1 cellular context compared by ENCODE assay signal in the genomic region with DNA sequence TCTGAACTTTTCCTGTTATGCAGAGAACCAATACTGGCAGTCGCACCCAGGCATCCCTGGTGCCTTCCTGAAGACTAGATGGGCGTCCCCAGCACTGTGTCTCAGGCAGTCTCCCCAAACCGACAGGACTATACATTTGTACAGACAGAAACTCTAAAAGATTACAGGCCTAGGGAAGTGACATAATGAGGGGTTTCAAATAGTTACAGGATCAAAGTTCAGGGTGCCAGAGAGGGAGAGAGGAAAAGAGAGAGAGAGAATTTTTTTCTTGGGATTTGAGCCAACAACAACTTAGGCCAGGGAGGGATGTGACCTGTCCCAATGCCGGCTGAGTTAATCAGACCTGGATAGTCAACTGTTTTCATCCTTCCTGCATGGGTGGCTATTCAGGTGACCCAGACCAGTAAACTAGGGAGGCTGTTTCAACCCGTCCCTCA.
TF ChIP-seq lines count a peak whose summit lies in the region.

No MANE protein-coding gene starts in this region.

TF ChIP-seq in HepG2, 621 proteins besides CTCF, POLR2A, EP300 and RAD21 (continued from another document and continues in another):
- TF ChIP-seq ATF5 (CRISPR knock-in tag; IDR thresholded peaks at IDR 0.05; ENCODE audit: low read depth): no peak
- TF ChIP-seq TBX3 (IDR thresholded peaks at IDR 0.05; ENCODE audit: borderline replicate concordance): no peak
- TF ChIP-seq, protein P1, sequence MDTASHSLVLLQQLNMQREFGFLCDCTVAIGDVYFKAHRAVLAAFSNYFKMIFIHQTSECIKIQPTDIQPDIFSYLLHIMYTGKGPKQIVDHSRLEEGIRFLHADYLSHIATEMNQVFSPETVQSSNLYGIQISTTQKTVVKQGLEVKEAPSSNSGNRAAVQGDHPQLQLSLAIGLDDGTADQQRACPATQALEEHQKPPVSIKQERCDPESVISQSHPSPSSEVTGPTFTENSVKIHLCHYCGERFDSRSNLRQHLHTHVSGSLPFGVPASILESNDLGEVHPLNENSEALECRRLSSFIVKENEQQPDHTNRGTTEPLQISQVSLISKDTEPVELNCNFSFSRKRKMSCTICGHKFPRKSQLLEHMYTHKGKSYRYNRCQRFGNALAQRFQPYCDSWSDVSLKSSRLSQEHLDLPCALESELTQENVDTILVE (CRISPR knock-in tag; IDR thresholded peaks at IDR 0.05): no peak
- no peak for TF ChIP-seq ZNF12 (CRISPR knock-in tag; IDR thresholded peaks at IDR 0.05)
- TF ChIP-seq RCOR2 (CRISPR knock-in tag; IDR thresholded peaks at IDR 0.05): peak; percentile 36; the same call in 1 of the 2 replicates
- TF ChIP-seq ZNF207 (IDR thresholded peaks at IDR 0.05; ENCODE audit: borderline replicate concordance): no peak
- TF ChIP-seq HNRNPLL (IDR thresholded peaks at IDR 0.05; ENCODE audit: low read depth, low read length, poor library complexity, severe bottlenecking): no peak
- TF ChIP-seq, protein P2, sequence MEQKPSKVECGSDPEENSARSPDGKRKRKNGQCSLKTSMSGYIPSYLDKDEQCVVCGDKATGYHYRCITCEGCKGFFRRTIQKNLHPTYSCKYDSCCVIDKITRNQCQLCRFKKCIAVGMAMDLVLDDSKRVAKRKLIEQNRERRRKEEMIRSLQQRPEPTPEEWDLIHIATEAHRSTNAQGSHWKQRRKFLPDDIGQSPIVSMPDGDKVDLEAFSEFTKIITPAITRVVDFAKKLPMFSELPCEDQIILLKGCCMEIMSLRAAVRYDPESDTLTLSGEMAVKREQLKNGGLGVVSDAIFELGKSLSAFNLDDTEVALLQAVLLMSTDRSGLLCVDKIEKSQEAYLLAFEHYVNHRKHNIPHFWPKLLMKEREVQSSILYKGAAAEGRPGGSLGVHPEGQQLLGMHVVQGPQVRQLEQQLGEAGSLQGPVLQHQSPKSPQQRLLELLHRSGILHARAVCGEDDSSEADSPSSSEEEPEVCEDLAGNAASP (CRISPR knock-in tag; IDR thresholded peaks at IDR 0.05; ENCODE audit: borderline replicate concordance): no peak
- TF ChIP-seq ISL2 (CRISPR knock-in tag; IDR thresholded peaks at IDR 0.05): peak; percentile 67; the same call in 1 of the 2 replicates
- peak; percentile 71; the same call in 1 of the 2 replicates for TF ChIP-seq SOX5 (CRISPR knock-in tag; IDR thresholded peaks at IDR 0.05; ENCODE audit: borderline replicate concordance)
- peak; percentile 45; the same call in 1 of the 2 replicates for TF ChIP-seq MIXL1 (CRISPR knock-in tag; IDR thresholded peaks at IDR 0.05)
- TF ChIP-seq TOPORS (CRISPR knock-in tag; IDR thresholded peaks at IDR 0.05): no peak
- no peak for TF ChIP-seq CCDC6 (CRISPR knock-in tag; IDR thresholded peaks at IDR 0.05)
- TF ChIP-seq ZC3H13 (CRISPR knock-in tag; IDR thresholded peaks at IDR 0.05): no peak
- peak; percentile 43; the same call in 1 of the 2 replicates for TF ChIP-seq FOXP4 (CRISPR knock-in tag; IDR thresholded peaks at IDR 0.05)
- TF ChIP-seq NPAS2 (CRISPR knock-in tag; IDR thresholded peaks at IDR 0.05; ENCODE audit: borderline replicate concordance): no peak
- TF ChIP-seq ZNF629 (CRISPR knock-in tag; conservative IDR thresholded peaks at IDR 0.05): no peak
- TF ChIP-seq FOXP1 (IDR thresholded peaks at IDR 0.05): no peak
- TF ChIP-seq FOXP1 (CRISPR knock-in tag; IDR thresholded peaks at IDR 0.05): peak; percentile 24; the same call in 1 of the 2 replicates
- TF ChIP-seq ZNF362 (CRISPR knock-in tag; IDR thresholded peaks at IDR 0.05; ENCODE audit: borderline replicate concordance): peak; percentile 79; the same call in 1 of the 2 replicates
- TF ChIP-seq RBM39 (IDR thresholded peaks at IDR 0.05; ENCODE audit: low read depth, low read length, poor library complexity, severe bottlenecking): no peak
- TF ChIP-seq ZNF720 (CRISPR knock-in tag; IDR thresholded peaks at IDR 0.05): no peak
- TF ChIP-seq ZNF557 (CRISPR knock-in tag; IDR thresholded peaks at IDR 0.05): no peak
- TF ChIP-seq TRIM24 (CRISPR knock-in tag; IDR thresholded peaks at IDR 0.05): no peak
- TF ChIP-seq PPARG (CRISPR knock-in tag; conservative IDR thresholded peaks at IDR 0.05): no peak
- no peak for TF ChIP-seq RBAK (CRISPR knock-in tag; IDR thresholded peaks at IDR 0.05)
- TF ChIP-seq ZNF331 (CRISPR knock-in tag; IDR thresholded peaks at IDR 0.05): peak; percentile 20; the same call in 1 of the 2 replicates
- no peak for TF ChIP-seq SUZ12 (IDR thresholded peaks at IDR 0.05; ENCODE audit: low read depth, low read length)
- no peak for TF ChIP-seq SP140L (CRISPR knock-in tag; IDR thresholded peaks at IDR 0.05; ENCODE audit: borderline replicate concordance)
- no peak for TF ChIP-seq ZNF180 (CRISPR knock-in tag; IDR thresholded peaks at IDR 0.05; ENCODE audit: borderline replicate concordance, low read depth)
- no peak for TF ChIP-seq PLSCR1 (CRISPR knock-in tag; IDR thresholded peaks at IDR 0.05; ENCODE audit: borderline replicate concordance)
- no peak for TF ChIP-seq ZNF468 (CRISPR knock-in tag; IDR thresholded peaks at IDR 0.05)
- TF ChIP-seq THAP11 (CRISPR knock-in tag; IDR thresholded peaks at IDR 0.05): peak; percentile 35
- no peak for TF ChIP-seq SOX13 (IDR thresholded peaks at IDR 0.05)
- TF ChIP-seq SOX13 (CRISPR knock-in tag; conservative IDR thresholded peaks at IDR 0.05 in 1 of 2, IDR thresholded peaks at IDR 0.05 in 1 of 2): peak in 1 of 2 experiments; percentile 53; a peak in 1 of 4 replicates
- no peak for TF ChIP-seq ZNF598 (CRISPR knock-in tag; IDR thresholded peaks at IDR 0.05; ENCODE audit: borderline replicate concordance)
- peak; percentile 40; the same call in 1 of the 2 replicates for TF ChIP-seq BCL6 (CRISPR knock-in tag; IDR thresholded peaks at IDR 0.05)
- TF ChIP-seq POLR2G (IDR thresholded peaks at IDR 0.05; ENCODE audit: low read depth, low read length): 0 out of 2 replicates have a peak, but pooled peaks have one; percentile 23
- TF ChIP-seq BHLHE40 (IDR thresholded peaks at IDR 0.05; ENCODE audit: low read length): no peak
- no peak; the same call in 1 of the 2 replicates for TF ChIP-seq ZFAT (CRISPR knock-in tag; conservative IDR thresholded peaks at IDR 0.05)
- no peak for TF ChIP-seq FLYWCH1 (CRISPR knock-in tag; IDR thresholded peaks at IDR 0.05)
- no peak for TF ChIP-seq PREB (CRISPR knock-in tag; IDR thresholded peaks at IDR 0.05)
- no peak for TF ChIP-seq CENPX (CRISPR knock-in tag; IDR thresholded peaks at IDR 0.05)
- no peak for TF ChIP-seq ZNF547 (CRISPR knock-in tag; IDR thresholded peaks at IDR 0.05)
- peak; percentile 38 for TF ChIP-seq CEBPG (CRISPR knock-in tag; IDR thresholded peaks at IDR 0.05)
- TF ChIP-seq, protein P3, sequence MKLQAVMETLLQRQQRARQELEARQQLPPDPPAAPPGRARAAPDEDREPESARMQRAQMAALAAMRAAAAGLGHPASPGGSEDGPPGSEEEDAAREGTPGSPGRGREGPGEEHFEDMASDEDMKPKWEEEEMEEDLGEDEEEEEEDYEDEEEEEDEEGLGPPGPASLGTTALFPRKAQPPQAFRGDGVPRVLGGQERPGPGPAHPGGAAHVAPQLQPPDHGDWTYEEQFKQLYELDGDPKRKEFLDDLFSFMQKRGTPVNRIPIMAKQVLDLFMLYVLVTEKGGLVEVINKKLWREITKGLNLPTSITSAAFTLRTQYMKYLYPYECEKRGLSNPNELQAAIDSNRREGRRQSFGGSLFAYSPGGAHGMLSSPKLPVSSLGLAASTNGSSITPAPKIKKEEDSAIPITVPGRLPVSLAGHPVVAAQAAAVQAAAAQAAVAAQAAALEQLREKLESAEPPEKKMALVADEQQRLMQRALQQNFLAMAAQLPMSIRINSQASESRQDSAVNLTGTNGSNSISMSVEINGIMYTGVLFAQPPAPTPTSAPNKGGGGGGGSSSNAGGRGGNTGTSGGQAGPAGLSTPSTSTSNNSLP (IDR thresholded peaks at IDR 0.05; ENCODE audit: low read depth, low read length): no peak
- no peak for TF ChIP-seq BRF2 (CRISPR knock-in tag; IDR thresholded peaks at IDR 0.05)
- TF ChIP-seq YEATS4 (CRISPR knock-in tag; IDR thresholded peaks at IDR 0.05; ENCODE audit: borderline replicate concordance): peak; percentile 60
- TF ChIP-seq NFAT5 (CRISPR knock-in tag; IDR thresholded peaks at IDR 0.05): no peak
- TF ChIP-seq ZNF580 (CRISPR knock-in tag; IDR thresholded peaks at IDR 0.05; ENCODE audit: borderline replicate concordance, low read depth): no peak
